Comparison of ENCODE assay signal across 28 cellular contexts in genomic region chr7:22262538-22262937, GRCh38.
"Had no signal": no experiment of that assay in that cellular context is flagged by ENCODE, and none has a peak within 500 bp of the region (broad histone marks: within the 10 kb centered on the region; RNA-seq: fewer than 3 reads in every experiment).

No MANE protein-coding gene starts in this region.

- FAIRE-seq: colon, endometrium, endothelial cell of umbilical vein, frontal cortex had no signal

- DNase-seq: colonic mucosa; cortex of kidney; dermis blood vessel endothelial cell; dorsolateral prefrontal cortex; effector CD4-positive, alpha-beta T cell; effector CD8-positive, alpha-beta T cell; effector memory CD4-positive, alpha-beta T cell; effector memory CD8-positive, alpha-beta T cell; endodermal cell; erythroblast; esophagus squamous epithelium; foreskin fibroblast; foreskin keratinocyte; foreskin melanocyte; gastrocnemius medialis; glutamatergic neuron; head of caudate nucleus; heart left ventricle; heart right ventricle had no signal

- H3K36me3 ChIP-seq: colonic mucosa, esophagus muscularis mucosa, gastrocnemius medialis, gastroesophageal sphincter, heart left ventricle, heart right ventricle had no signal

- H3K9me3 ChIP-seq: colonic mucosa, esophagus muscularis mucosa, esophagus squamous epithelium, gastrocnemius medialis, gastroesophageal sphincter, heart left ventricle had no signal

- H3K4me3 ChIP-seq: colonic mucosa, coronary artery, dorsolateral prefrontal cortex, esophagus muscularis mucosa, esophagus squamous epithelium, gastrocnemius medialis, gastroesophageal sphincter, heart left ventricle, heart right ventricle had no signal

- H3K4me1 ChIP-seq: colonic mucosa, esophagus muscularis mucosa, esophagus squamous epithelium, gastrocnemius medialis, gastroesophageal sphincter, heart left ventricle, heart right ventricle had no signal

- H3K27ac ChIP-seq: colonic mucosa, coronary artery, dorsolateral prefrontal cortex, epithelial cell of prostate, esophagus muscularis mucosa, esophagus squamous epithelium, foreskin keratinocyte, gastrocnemius medialis, gastroesophageal sphincter, heart left ventricle, heart right ventricle had no signal

- H3K27me3 ChIP-seq: colonic mucosa, dorsolateral prefrontal cortex, esophagus muscularis mucosa, esophagus squamous epithelium, foreskin keratinocyte, gastrocnemius medialis, gastroesophageal sphincter, heart left ventricle, heart right ventricle had no signal

- ATAC-seq: effector memory CD8-positive, alpha-beta T cell; esophagus mucosa; foreskin keratinocyte; gastrocnemius medialis; gastroesophageal sphincter; heart left ventricle; heart right ventricle had no signal
